Comparison of ENCODE assay signal across 11 cellular contexts in genomic region chr12:22974865-22975264, GRCh38.
DNase-seq lines count a peak whose midpoint lies in the region; ATAC-seq, FAIRE-seq and TF ChIP-seq lines count a peak whose summit lies in the region.
"Had no signal": no experiment of that assay in that cellular context is flagged by ENCODE, and none has a peak within 500 bp of the region (broad histone marks: within the 10 kb centered on the region; RNA-seq: fewer than 3 reads in every experiment).

No MANE protein-coding gene starts in this region.

- H3K36me3 Mint-ChIP-seq in osteocyte (ENCODE audit: unreplicated experiment): no peaks in the 10 kb centered on the region

- DNase-seq in EH (ENCODE audit: low read depth): peak; percentile 90
- peak; percentile 69 for DNase-seq in RCC 7860 (ENCODE audit: low spot score)
- DNase-seq in osteocyte (ENCODE audit: extremely low spot score, unreplicated experiment): no peak
- DNase-seq in activated naive CD4-positive, alpha-beta T cell treated with Interleukin-2 at 50 U/mL for 16 hours: no peak
- no peak for DNase-seq in central memory CD4-positive, alpha-beta T cell
- no peak for DNase-seq in GDM1 (lab: John Stamatoyannopoulos, UW)
- DNase-seq: cortex of kidney, NCI-H774 had no signal

- no peak for TF ChIP-seq CTCF in osteocyte (IDR thresholded peaks at IDR 0.05)

- ATAC-seq in esophagus mucosa (peak; percentile 44), GM19324 (IDR thresholded peaks at IDR 0.05; ENCODE audit: low FRiP score, unreplicated experiment) (no peak)

- FAIRE-seq in RCC 7860 (lab: Jason Lieb, UNC): peak; percentile 92
- FAIRE-seq: TTC549 had no signal

- peak overlapping the region; percentile 47 for H3K27ac Mint-ChIP-seq in osteocyte (ENCODE audit: unreplicated experiment)

- no peak overlapping the region for H3K4me3 Mint-ChIP-seq in osteocyte (ENCODE audit: unreplicated experiment)

- peaks cover 14% of the 10 kb centered on the region for H3K4me1 Mint-ChIP-seq in osteocyte (ENCODE audit: unreplicated experiment)

- H3K9me3 Mint-ChIP-seq in osteocyte (ENCODE audit: unreplicated experiment): no peaks in the 10 kb centered on the region

- H3K27me3 Mint-ChIP-seq in osteocyte (ENCODE audit: unreplicated experiment): no peaks in the 10 kb centered on the region

Comparison
In these comparisons a context has a peak if more than half of its experiments do, and no peak if none do; other contexts are left out.
1. DNase-seq: peak in EH (single experiment) and RCC 7860 (single experiment); none in osteocyte (single experiment), activated naive CD4-positive, alpha-beta T cell treated with Interleukin-2 at 50 U/mL for 16 hours (single experiment), central memory CD4-positive, alpha-beta T cell (single experiment) and GDM1 (single experiment).